Comparison of ENCODE assay signal across 1 cellular context in genomic region chr5:120683580-120683979, GRCh38.
TF ChIP-seq lines count a peak whose summit lies in the region.

No MANE protein-coding gene starts in this region.

TF ChIP-seq in SK-N-SH, 30 proteins besides CTCF, POLR2A, EP300 and RAD21 (continued from another document):
- TF ChIP-seq POLR2AphosphoS5 (IDR thresholded peaks at IDR 0.05; ENCODE audit: low read depth, low read length) (0 out of 2 replicates have a peak, but pooled peaks have one; percentile 17), GABPA (IDR thresholded peaks at IDR 0.05; ENCODE audit: low read depth) (no peak), RCOR1 (IDR thresholded peaks at IDR 0.05; ENCODE audit: low read length) (peak; percentile 65; the same call in 1 of the 2 replicates), TCF12 (IDR thresholded peaks at IDR 0.05) (peak; percentile 82), PBX3 (IDR thresholded peaks at IDR 0.05) (peak; percentile 56)
